ENCODE assay signal across 8 cellular contexts in the genomic region with DNA sequence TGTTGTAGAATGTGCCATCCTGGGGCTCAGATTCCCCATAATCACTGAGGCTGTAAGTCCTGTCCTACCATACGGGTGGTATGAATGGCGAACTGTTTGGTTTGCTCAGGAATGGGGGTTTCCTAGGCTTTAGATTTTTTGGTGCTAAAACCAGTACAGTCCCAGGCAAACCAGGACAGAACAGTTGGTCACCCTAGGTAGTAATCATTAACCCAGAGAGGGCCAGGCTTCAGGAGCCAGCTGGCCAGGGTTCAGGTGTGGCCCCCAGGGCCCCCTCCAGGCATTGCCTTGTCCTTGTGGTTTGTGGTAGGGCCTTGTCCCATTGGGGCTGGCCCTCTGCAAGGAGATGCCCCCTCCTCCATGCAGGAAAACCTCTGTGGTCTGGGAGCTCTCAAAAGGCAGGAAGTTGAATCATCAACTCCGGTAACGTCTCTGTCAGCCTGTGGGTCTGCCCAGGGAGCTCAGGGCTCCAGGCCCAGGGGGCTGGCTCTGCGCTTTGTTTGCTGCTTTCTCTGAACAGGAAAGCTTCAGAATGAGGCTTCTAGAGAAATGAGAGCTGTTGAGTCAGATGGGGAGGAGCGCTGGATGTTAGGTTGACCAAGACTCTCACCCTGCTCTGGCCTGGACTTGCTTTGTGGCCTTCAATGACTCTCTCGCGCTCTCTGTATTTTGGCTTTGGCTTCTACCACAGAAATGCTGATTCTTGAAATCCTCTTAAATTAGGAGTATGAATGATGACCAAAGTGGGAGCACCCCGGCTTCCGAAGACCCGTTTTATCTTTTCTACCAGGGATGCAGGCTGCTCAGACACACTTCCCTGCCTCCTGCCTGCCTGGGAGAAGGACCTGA. TPM values are rescaled to one million over a fixed set of nuclear protein-coding genes. Genes with fewer than 3 reads are reported as not detected.
DNase-seq lines count a peak whose midpoint lies in the region; ATAC-seq and TF ChIP-seq lines count a peak whose summit lies in the region.

No MANE protein-coding gene starts in this region.

- no peaks in the 10 kb centered on the region for H3K9me3 ChIP-seq in colonic mucosa
- H3K9me3 ChIP-seq in mesodermal cell (ENCODE audit: control insufficient read depth, low read length), result no peaks in the 10 kb centered on the region

- ATAC-seq in GM21723 (IDR thresholded peaks at IDR 0.05; ENCODE audit: unreplicated experiment), result peak; percentile 85

- H3K27me3 ChIP-seq in colonic mucosa, result no peaks in the 10 kb centered on the region

- H3K9ac ChIP-seq in colonic mucosa (ENCODE audit: low read depth in 2 of 2, low read length in 2 of 2), result peak overlapping the region; percentile 27 to 46

- H3K36me3 ChIP-seq in colonic mucosa, result no peaks in the 10 kb centered on the region
- H3K36me3 ChIP-seq in mesodermal cell (ENCODE audit: control insufficient read depth, insufficient read depth, low read length), result no peaks in the 10 kb centered on the region

- peaks cover 16% of the 10 kb centered on the region for H3K4me1 ChIP-seq in colonic mucosa
- H3K4me1 ChIP-seq in mesodermal cell (ENCODE audit: control insufficient read depth, insufficient read depth, low read length, poor library complexity, severe bottlenecking), result peaks cover 46% of the 10 kb centered on the region

- DNase-seq in CMK (ENCODE audit: low read depth) (peak; percentile 62), KG1 (lab: John Stamatoyannopoulos, UW) (peak; percentile 19), colonic mucosa (peak; percentile 65), NCI-H1417 treated with DMSO at 0.1 percent for 48 hours (lab: John Stamatoyannopoulos, UW) (no peak)
- DNase-seq in activated CD4-positive, alpha-beta T cell treated with anti-CD3 and anti-CD28 coated beads for 1 hour, result peak; percentile 36
- peak; percentile 19 to 48 for DNase-seq in stimulated activated CD8-positive, alpha-beta memory T cell treated with anti-CD3 and anti-CD28 coated beads, Interleukin-4, amount 100 ng/mL, for 4 hours (ENCODE audit: low read depth in 2 of 2, low spot score in 1 of 2)

- H3K4me3 ChIP-seq in colonic mucosa (no peak overlapping the region), mesodermal cell (ENCODE audit: extremely low read depth, insufficient read depth, low read length, poor library complexity, severe bottlenecking) (no peak overlapping the region)

- intact Hi-C loops in colonic mucosa (cut with DNase I), result loop anchor here (5.0 kb wide), 1 partner anchor 36 kb away; no protein-coding TSS in a partner anchor

- 55 to 70% methylated on average over 7 to 10 of the region's 11 CpGs for WGBS in mesodermal cell (ENCODE audit: insufficient coverage in 2 of 2), 2 experiments

- peak overlapping the region; percentile 76 for H3K27ac ChIP-seq in colonic mucosa
- H3K27ac ChIP-seq in mesodermal cell (ENCODE audit: low read depth, low read length, severe bottlenecking), result peak overlapping the region; percentile 94

- TF ChIP-seq CTCF in colonic mucosa (IDR thresholded peaks at IDR 0.05), result no peak

RNA-seq across cellular contexts. Expression of a gene that starts 22.2 kb away (rescaled TPM):
- 10 to 100 TPM; 24.1 to 33.3 TPM for total RNA-seq in colonic mucosa
- polyA plus RNA-seq in mesodermal cell (2013, experiment 1 of 2), result 10.9 TPM
- polyA plus RNA-seq in mesodermal cell (2013, experiment 2 of 2), result 11.9 TPM
